Comparison of ENCODE assay signal across 26 cellular contexts in genomic region chr10:61798711-61799110, GRCh38.
DNase-seq lines count a peak whose midpoint lies in the region; ATAC-seq, FAIRE-seq and TF ChIP-seq lines count a peak whose summit lies in the region.
"Had no signal": no experiment of that assay in that cellular context is flagged by ENCODE, and none has a peak within 500 bp of the region (broad histone marks: within the 10 kb centered on the region; RNA-seq: fewer than 3 reads in every experiment).

No MANE protein-coding gene starts in this region.

- no peak overlapping the region for H3K4me3 Mint-ChIP-seq in T-helper 1 cell treated with Interleukin-12 subunit alpha and Interleukin-12 subunit beta and Interleukin-4 antibody, amounts not matched to agents 30 μg/mL and 1 μg/mL, for 36 hours
- no peak overlapping the region for H3K4me3 Mint-ChIP-seq in activated CD8-positive, alpha-beta memory T cell treated with anti-CD3 and anti-CD28 coated beads, Interleukin-2, amount 10 ng/mL, durations not matched to agents 7 days and 5 days
- H3K4me3 Mint-ChIP-seq: CD4-positive, alpha-beta T cell had no signal

- CTCF ChIA-PET in activated CD8-positive, alpha-beta memory T cell treated with anti-CD3 and anti-CD28 coated beads, Interleukin-2, amount 10 ng/mL, durations not matched to agents 7 days and 5 days (lab: Charles Lee): no interaction called here

- no peaks in the 10 kb centered on the region for H3K36me3 Mint-ChIP-seq in T-helper 1 cell treated with Interleukin-12 subunit alpha and Interleukin-12 subunit beta and Interleukin-4 antibody, amounts not matched to agents 30 μg/mL and 1 μg/mL, for 36 hours (ENCODE audit: low read depth)
- H3K36me3 Mint-ChIP-seq in activated CD8-positive, alpha-beta memory T cell treated with anti-CD3 and anti-CD28 coated beads, Interleukin-2, amount 10 ng/mL, durations not matched to agents 7 days and 5 days: no peaks in the 10 kb centered on the region

- no peaks in the 10 kb centered on the region for H3K4me1 Mint-ChIP-seq in T-helper 1 cell treated with Interleukin-12 subunit alpha and Interleukin-12 subunit beta and Interleukin-4 antibody, amounts not matched to agents 30 μg/mL and 1 μg/mL, for 36 hours (ENCODE audit: low read depth)
- H3K4me1 Mint-ChIP-seq in activated CD8-positive, alpha-beta memory T cell treated with anti-CD3 and anti-CD28 coated beads, Interleukin-2, amount 10 ng/mL, durations not matched to agents 7 days and 5 days: no peaks in the 10 kb centered on the region

- DNase-seq in T-helper 1 cell (no peak), adipocyte (ENCODE audit: low read depth) (peak; percentile 10), kidney (no peak), dedifferentiated amniotic fluid mesenchymal stem cell (ENCODE audit: extremely low spot score) (no peak), NCI-H1417 treated with DMSO at 0.1 percent for 48 hours (lab: John Stamatoyannopoulos, UW) (no peak)
- DNase-seq in activated CD8-positive, alpha-beta memory T cell treated with anti-CD3 and anti-CD28 coated beads, Interleukin-2, amount 10 ng/mL, durations not matched to agents 7 days and 5 days: no peak
- DNase-seq: CD4-positive, alpha-beta T cell; COR-L47; DMS79; GF-D8; NCI-H1048; NCI-H1436; NCI-H187; NCI-H2171 treated with DMSO at 0.1 percent for 48 hours; NCI-H345; NCI-H510A treated with DMSO at 0.1 percent for 48 hours; PC-9; Right ventricle myocardium superior; RPMI8226 had no signal

- H3K4me3 ChIP-seq in adipocyte (ENCODE audit: low read length) (no peak overlapping the region), kidney (ENCODE audit: low read length in 2 of 2) (no peak overlapping the region)
- H3K4me3 ChIP-seq: BLaER1, PC-9, SJSA1 had no signal

- no peaks in the 10 kb centered on the region for H3K27me3 Mint-ChIP-seq in T-helper 1 cell treated with Interleukin-12 subunit alpha and Interleukin-12 subunit beta and Interleukin-4 antibody, amounts not matched to agents 30 μg/mL and 1 μg/mL, for 36 hours (ENCODE audit: low read depth)
- no peaks in the 10 kb centered on the region for H3K27me3 Mint-ChIP-seq in activated CD8-positive, alpha-beta memory T cell treated with anti-CD3 and anti-CD28 coated beads, Interleukin-2, amount 10 ng/mL, durations not matched to agents 7 days and 5 days
- H3K27me3 Mint-ChIP-seq: CD4-positive, alpha-beta T cell had no signal

- no peaks in the 10 kb centered on the region for H3K9me3 Mint-ChIP-seq in T-helper 1 cell treated with Interleukin-12 subunit alpha and Interleukin-12 subunit beta and Interleukin-4 antibody, amounts not matched to agents 30 μg/mL and 1 μg/mL, for 36 hours
- no peaks in the 10 kb centered on the region for H3K9me3 Mint-ChIP-seq in activated CD8-positive, alpha-beta memory T cell treated with anti-CD3 and anti-CD28 coated beads, Interleukin-2, amount 10 ng/mL, durations not matched to agents 7 days and 5 days (ENCODE audit: low read depth)
- H3K9me3 Mint-ChIP-seq: CD4-positive, alpha-beta T cell had no signal

- peak overlapping the region; percentile 45 for H3K27ac Mint-ChIP-seq in T-helper 1 cell treated with Interleukin-12 subunit alpha and Interleukin-12 subunit beta and Interleukin-4 antibody, amounts not matched to agents 30 μg/mL and 1 μg/mL, for 36 hours
- no peak overlapping the region for H3K27ac Mint-ChIP-seq in activated CD8-positive, alpha-beta memory T cell treated with anti-CD3 and anti-CD28 coated beads, Interleukin-2, amount 10 ng/mL, durations not matched to agents 7 days and 5 days
- H3K27ac Mint-ChIP-seq: CD4-positive, alpha-beta T cell had no signal

- H3K36me3 ChIP-seq in adipocyte (ENCODE audit: control insufficient read depth, insufficient read depth, low read length, severe bottlenecking) (no peaks in the 10 kb centered on the region), kidney (ENCODE audit: control insufficient read depth in 1 of 2, insufficient read depth in 2 of 2, low read length in 2 of 2) (no peaks in the 10 kb centered on the region)
- H3K36me3 ChIP-seq: BLaER1, SJSA1 had no signal

- no peak for FAIRE-seq in kidney (lab: Jason Lieb, UNC)
- FAIRE-seq: GM12891 had no signal

- H3K9ac ChIP-seq in adipocyte (ENCODE audit: low read length) (no peak overlapping the region), kidney (ENCODE audit: low read length in 2 of 2) (no peak overlapping the region)
- H3K9ac ChIP-seq: BLaER1, KMS-11 had no signal

- H3K27ac ChIP-seq in kidney (ENCODE audit: low read depth in 2 of 2, low read length in 2 of 2): peak overlapping the region; percentile 38 to 47
- H3K27ac ChIP-seq: BLaER1, KMS-11, PC-9, SJSA1 had no signal

- H3K9me3 ChIP-seq in adipocyte (ENCODE audit: control insufficient read depth, low read length) (no peaks in the 10 kb centered on the region), kidney (ENCODE audit: control insufficient read depth in 1 of 2, low read length in 2 of 2) (no peaks in the 10 kb centered on the region)
- H3K9me3 ChIP-seq: BLaER1, SJSA1 had no signal

- H3K4me1 ChIP-seq in adipocyte (ENCODE audit: control insufficient read depth, insufficient read depth, low read length) (peaks cover 6% of the 10 kb centered on the region), kidney (ENCODE audit: control insufficient read depth in 1 of 2, insufficient read depth in 1 of 2, low read depth in 1 of 2, low read length in 2 of 2) (peaks cover 2 to 5% of the 10 kb centered on the region in 2 donors)
- H3K4me1 ChIP-seq: BLaER1 had no signal

- intact Hi-C loops in kidney (cut with DNase I): no loop called here

- no peaks in the 10 kb centered on the region for H3K27me3 ChIP-seq in adipocyte (replicated peaks; ENCODE audit: control insufficient read depth, insufficient read depth, low read length)
- H3K27me3 ChIP-seq: BLaER1, SJSA1 had no signal

- no peak for TF ChIP-seq CTCF in kidney (IDR thresholded peaks at IDR 0.05; ENCODE audit: borderline replicate concordance, extremely low read depth, insufficient read depth)

- no peak for ATAC-seq in activated CD8-positive, alpha-beta memory T cell treated with anti-CD3 and anti-CD28 coated beads, Interleukin-2, amount 10 ng/mL, durations not matched to agents 7 days and 5 days
- no peak for ATAC-seq in GM19397 (IDR thresholded peaks at IDR 0.05; ENCODE audit: unreplicated experiment)
- ATAC-seq: HCT116 had no signal
